Comparison of ENCODE assay signal across 8 cellular contexts in the genomic region with DNA sequence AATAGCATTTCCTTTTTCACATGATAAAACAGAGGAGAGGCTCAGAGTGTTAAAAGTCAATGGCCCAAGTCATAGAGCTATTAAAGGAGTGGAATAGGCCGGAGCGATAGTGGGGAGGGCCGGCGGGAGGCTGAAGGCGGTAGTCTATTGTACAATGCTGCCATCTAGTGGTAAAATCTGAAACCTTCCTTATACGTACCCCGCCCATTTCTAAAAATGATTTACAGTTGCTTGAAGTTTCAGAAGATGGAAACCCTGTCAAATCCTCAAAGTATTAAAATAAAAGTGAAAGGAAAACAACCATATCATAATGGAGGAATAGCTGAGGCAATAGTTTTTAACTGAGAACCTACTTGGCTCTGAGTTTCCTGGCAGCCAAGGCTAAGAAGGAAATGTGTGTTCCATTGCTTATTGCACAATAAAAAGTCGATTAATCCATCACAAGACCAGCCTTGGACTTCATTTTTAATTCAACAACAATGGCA.
DNase-seq lines count a peak whose midpoint lies in the region; ATAC-seq and TF ChIP-seq lines count a peak whose summit lies in the region.

No MANE protein-coding gene starts in this region.

- CTCF ChIA-PET in activated CD8-positive, alpha-beta T cell treated with anti-CD3 and anti-CD28 coated beads for 36 hours (lab: Charles Lee), result interaction anchor here (0.6 to 9.2 kb wide), 74 partner anchors 8 to 666 kb away, joined by 3 to 282 read pairs (median 5); a partner anchor contains a TSS

- no peaks in the 10 kb centered on the region for H3K36me3 Mint-ChIP-seq in activated CD8-positive, alpha-beta T cell treated with anti-CD3 and anti-CD28 coated beads for 36 hours (ENCODE audit: low read depth)

- H3K4me1 Mint-ChIP-seq in activated CD8-positive, alpha-beta T cell treated with anti-CD3 and anti-CD28 coated beads for 36 hours (ENCODE audit: low read depth), result peaks cover 13% of the 10 kb centered on the region

- H3K27ac ChIP-seq in foreskin keratinocyte, result no peak overlapping the region
- H3K27ac ChIP-seq in ovary, result no peak overlapping the region

- 8 to 12% (median 9%) methylated on average over 8 of the region's 8 CpGs for WGBS in ovary, 3 donors

- TF ChIP-seq EP300 in ovary (IDR thresholded peaks at IDR 0.05), result no peak

- no peaks in the 10 kb centered on the region for H3K36me3 ChIP-seq in ovary

- no peak for TF ChIP-seq POLR2A in ovary (IDR thresholded peaks at IDR 0.05)

- no peaks in the 10 kb centered on the region for H3K9me3 Mint-ChIP-seq in activated CD8-positive, alpha-beta T cell treated with anti-CD3 and anti-CD28 coated beads for 36 hours

- POLR2A ChIA-PET in activated CD8-positive, alpha-beta T cell treated with anti-CD3 and anti-CD28 coated beads for 36 hours (lab: Charles Lee), result interaction anchor here (0.8 kb wide), 1 partner anchor 163 kb away, joined by 3 read pairs; no protein-coding TSS in a partner anchor

- H3K9me3 ChIP-seq in ovary, result no peaks in the 10 kb centered on the region

- no peak overlapping the region for H3K27ac Mint-ChIP-seq in activated CD8-positive, alpha-beta T cell treated with anti-CD3 and anti-CD28 coated beads for 36 hours

- DNase-seq in ELF-1 (ENCODE audit: low read depth, low spot score), result peak; percentile 68
- DNase-seq in NCI-H460 (ENCODE audit: extremely low read depth, low read depth), result peak; percentile 58
- DNase-seq in activated CD8-positive, alpha-beta T cell treated with anti-CD3 and anti-CD28 coated beads for 36 hours, result peak; percentile 52
- peak in 1 of 2 donors; percentile 39 for DNase-seq in foreskin keratinocyte
- DNase-seq in ovary, result peak; percentile 24 to 53 (median 35)
- no peak for DNase-seq in effector CD4-positive, alpha-beta T cell

- no peak overlapping the region for H3K4me3 ChIP-seq in ovary

- peak; percentile 75 for TF ChIP-seq CTCF in activated CD8-positive, alpha-beta T cell treated with anti-CD3 and anti-CD28 coated beads for 36 hours (IDR thresholded peaks at IDR 0.05)
- peak; percentile 95 for TF ChIP-seq CTCF in foreskin keratinocyte (conservative IDR thresholded peaks at IDR 0.05)
- TF ChIP-seq CTCF in ovary (IDR thresholded peaks at IDR 0.05), result peak; percentile 66 to 93 (median 75)

- H3K4me3 Mint-ChIP-seq in activated CD8-positive, alpha-beta T cell treated with anti-CD3 and anti-CD28 coated beads for 36 hours, result no peak overlapping the region

- intact Hi-C loops in activated CD8-positive, alpha-beta T cell treated with anti-CD3 and anti-CD28 coated beads for 36 hours (cut with micrococcal nuclease), result loop anchor here (1.0 to 2.0 kb wide), 3 partner anchors 107 to 273 kb away; no protein-coding TSS in a partner anchor
- intact Hi-C loops in ovary (cut with DNase I), result loop anchor here (2.0 to 5.0 kb wide), 4 partner anchors 160 to 273 kb away; no protein-coding TSS in a partner anchor

- H3K4me1 ChIP-seq in foreskin keratinocyte (peaks cover 12% of the 10 kb centered on the region), ovary (ENCODE audit: insufficient read depth) (no peaks in the 10 kb centered on the region)

- peak; percentile 67 for ATAC-seq in GM19455 (IDR thresholded peaks at IDR 0.05; ENCODE audit: unreplicated experiment)
- peak; percentile 80 for ATAC-seq in HG03354 (IDR thresholded peaks at IDR 0.05; ENCODE audit: poor library complexity, severe bottlenecking, unreplicated experiment)
- peak; percentile 74 for ATAC-seq in activated CD8-positive, alpha-beta T cell treated with anti-CD3 and anti-CD28 coated beads for 36 hours
- peak; percentile 39 for ATAC-seq in foreskin keratinocyte

- peaks cover 16% of the 10 kb centered on the region for H3K27me3 Mint-ChIP-seq in activated CD8-positive, alpha-beta T cell treated with anti-CD3 and anti-CD28 coated beads for 36 hours

- H3K27me3 ChIP-seq in foreskin keratinocyte (no peaks in the 10 kb centered on the region), ovary (no peaks in the 10 kb centered on the region)
